17 cellular contexts compared by ENCODE assay signal in the genomic region with DNA sequence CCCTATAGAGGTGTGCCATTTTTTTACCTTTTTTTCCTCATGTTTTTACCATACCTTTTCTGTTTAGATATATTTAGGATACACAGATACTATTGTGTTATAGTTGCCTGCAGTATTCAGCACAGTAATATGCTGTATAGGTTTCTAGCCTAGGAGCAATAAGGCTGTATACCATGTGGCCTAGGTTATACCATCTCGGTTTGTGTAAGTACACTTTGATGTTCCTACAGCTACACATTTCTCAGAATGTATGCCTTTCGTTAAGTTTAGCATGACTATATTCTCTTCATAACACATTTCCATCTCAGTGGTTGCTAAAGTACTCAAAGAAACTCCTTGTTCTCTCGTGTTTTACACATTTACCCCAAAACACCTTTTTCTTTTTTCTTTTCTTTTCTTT. TPM values are rescaled to one million over a fixed set of nuclear protein-coding genes. Genes with fewer than 3 reads are reported as not detected.
DNase-seq lines count a peak whose midpoint lies in the region; ATAC-seq, FAIRE-seq and TF ChIP-seq lines count a peak whose summit lies in the region.
"Had no signal": no experiment of that assay in that cellular context is flagged by ENCODE, and none has a peak within 500 bp of the region (broad histone marks: within the 10 kb centered on the region; RNA-seq: fewer than 3 reads in every experiment).

No MANE protein-coding gene starts in this region.

- intact Hi-C loops in CD4-positive, alpha-beta T cell (cut with DNase I, micrococcal nuclease): no loop called here
- intact Hi-C loops in activated CD8-positive, alpha-beta T cell treated with anti-CD3 and anti-CD28 coated beads for 36 hours (cut with micrococcal nuclease): no loop called here
- intact Hi-C loops in GM12878 (cut with micrococcal nuclease; ENCODE audit: unreplicated experiment) (no loop called here), Right ventricle myocardium superior (cut with DNase I) (no loop called here)

- no peaks in the 10 kb centered on the region for H3K9me3 Mint-ChIP-seq in activated T-cell treated with anti-CD3 and anti-CD28 coated beads, Interleukin-2, amount 50 U/mL, for 24 hours
- H3K9me3 Mint-ChIP-seq in CD4-positive, alpha-beta T cell: no peaks in the 10 kb centered on the region
- H3K9me3 Mint-ChIP-seq in activated CD8-positive, alpha-beta T cell treated with anti-CD3 and anti-CD28 coated beads for 36 hours: no peaks in the 10 kb centered on the region
- no peaks in the 10 kb centered on the region for H3K9me3 Mint-ChIP-seq in endothelial cell (ENCODE audit: unreplicated experiment)
- H3K9me3 Mint-ChIP-seq: IgD-negative memory B cell had no signal

- peaks cover 72% of the 10 kb centered on the region for H3K36me3 Mint-ChIP-seq in activated T-cell treated with anti-CD3 and anti-CD28 coated beads, Interleukin-2, amount 50 U/mL, for 24 hours (ENCODE audit: low read depth)
- peaks cover 52% of the 10 kb centered on the region for H3K36me3 Mint-ChIP-seq in CD4-positive, alpha-beta T cell (ENCODE audit: low read depth)
- peaks cover 36% of the 10 kb centered on the region for H3K36me3 Mint-ChIP-seq in activated CD8-positive, alpha-beta T cell treated with anti-CD3 and anti-CD28 coated beads for 36 hours (ENCODE audit: low read depth)
- H3K36me3 Mint-ChIP-seq in endothelial cell (ENCODE audit: low read depth, unreplicated experiment): no peaks in the 10 kb centered on the region

- SMC1A ChIA-PET in GM12878 (lab: Charles Lee; ENCODE audit: uncharacterized antibody, unreplicated experiment): interaction anchor here (1.0 kb wide), 1 partner anchor 8 kb away, joined by 3 read pairs; no protein-coding TSS in a partner anchor

- H3K9ac ChIP-seq in GM12878 (ENCODE audit: control insufficient read depth, insufficient read depth, low read length): no peak overlapping the region

- H3K9me3 ChIP-seq in CD4-positive, alpha-beta T cell (ENCODE audit: control insufficient read depth, low read length): no peaks in the 10 kb centered on the region
- H3K9me3 ChIP-seq in GM12878 (replicated peaks; ENCODE audit: control insufficient read depth, insufficient read depth, low read length): no peaks in the 10 kb centered on the region; the same call in 2 of the 3 replicates
- no peaks in the 10 kb centered on the region for H3K9me3 ChIP-seq in BE2C
- H3K9me3 ChIP-seq: A549, HAP-1 had no signal

- CTCF ChIA-PET in CD4-positive, alpha-beta T cell (lab: Charles Lee): no interaction called here
- CTCF ChIA-PET in activated CD8-positive, alpha-beta T cell treated with anti-CD3 and anti-CD28 coated beads for 36 hours (lab: Charles Lee): interaction anchor here (0.6 to 3.7 kb wide), 4 partner anchors 10 to 162 kb away, joined by 3 to 10 read pairs (median 4); no protein-coding TSS in a partner anchor
- CTCF ChIA-PET in GM12878 (lab: Yijun Ruan, JAX): interaction anchor here (1.1 to 2.1 kb wide), 3 partner anchors 9 to 49 kb away, joined by 3 to 11 read pairs (median 3); no protein-coding TSS in a partner anchor

- TF ChIP-seq CTCF in CD4-positive, alpha-beta T cell (IDR thresholded peaks at IDR 0.05): no peak
- TF ChIP-seq CTCF in activated CD8-positive, alpha-beta T cell treated with anti-CD3 and anti-CD28 coated beads for 36 hours (IDR thresholded peaks at IDR 0.05): no peak
- TF ChIP-seq CTCF in GM12878 (IDR thresholded peaks at IDR 0.05 in 2 of 3, conservative IDR thresholded peaks at IDR 0.05 in 1 of 3; ENCODE audit: control insufficient read depth in 2 of 3, extremely low read depth in 1 of 3, insufficient read depth in 1 of 3, low read depth in 3 of 3, low read length in 3 of 3): no peak
- TF ChIP-seq CTCF in BE2C (IDR thresholded peaks at IDR 0.05; ENCODE audit: low read depth, low read length): no peak
- no peak for TF ChIP-seq CTCF in endothelial cell (IDR thresholded peaks at IDR 0.05; ENCODE audit: unreplicated experiment)

- H3K27ac ChIP-seq in CD4-positive, alpha-beta T cell (ENCODE audit: low read depth, low read length): no peak overlapping the region
- no peak overlapping the region for H3K27ac ChIP-seq in GM12878 (ENCODE audit: control insufficient read depth, insufficient read depth)
- H3K27ac ChIP-seq: A549 had no signal

- H4K20me1 ChIP-seq in GM12878 (ENCODE audit: control insufficient read depth, insufficient read depth): no peaks in the 10 kb centered on the region

- peak overlapping the region; percentile 86 for H3K27ac Mint-ChIP-seq in activated T-cell treated with anti-CD3 and anti-CD28 coated beads, Interleukin-2, amount 50 U/mL, for 24 hours
- H3K27ac Mint-ChIP-seq in CD4-positive, alpha-beta T cell: peak overlapping the region; percentile 69
- H3K27ac Mint-ChIP-seq in activated CD8-positive, alpha-beta T cell treated with anti-CD3 and anti-CD28 coated beads for 36 hours: peak overlapping the region; percentile 80
- no peak overlapping the region for H3K27ac Mint-ChIP-seq in endothelial cell (ENCODE audit: unreplicated experiment)

- RAD21 ChIA-PET in GM12878 (lab: Charles Lee; ENCODE audit: unreplicated experiment): interaction anchor here (1.5 kb wide), 1 partner anchor 21 kb away, joined by 3 read pairs; no protein-coding TSS in a partner anchor

- H3K4me3 Mint-ChIP-seq in activated T-cell treated with anti-CD3 and anti-CD28 coated beads, Interleukin-2, amount 50 U/mL, for 24 hours: no peak overlapping the region
- peak overlapping the region; percentile 54 for H3K4me3 Mint-ChIP-seq in CD4-positive, alpha-beta T cell
- no peak overlapping the region for H3K4me3 Mint-ChIP-seq in activated CD8-positive, alpha-beta T cell treated with anti-CD3 and anti-CD28 coated beads for 36 hours
- H3K4me3 Mint-ChIP-seq in endothelial cell (ENCODE audit: unreplicated experiment): no peak overlapping the region

- peaks cover 15% of the 10 kb centered on the region for H3K4me1 ChIP-seq in GM12878 (ENCODE audit: control insufficient read depth, insufficient read depth, low read length)
- H3K4me1 ChIP-seq in BE2C: no peaks in the 10 kb centered on the region
- H3K4me1 ChIP-seq: HAP-1 had no signal

- no peak overlapping the region for H3K4me2 ChIP-seq in GM12878 (ENCODE audit: control insufficient read depth, insufficient read depth)
- H3K4me2 ChIP-seq: A549 had no signal

- H3K27me3 ChIP-seq in CD4-positive, alpha-beta T cell (ENCODE audit: control insufficient read depth, insufficient read depth, low read length): no peaks in the 10 kb centered on the region
- H3K27me3 ChIP-seq in GM12878 (replicated peaks in 1 of 2; ENCODE audit: control insufficient read depth in 2 of 2, insufficient read depth in 2 of 2, low read length in 1 of 2) (no peaks in the 10 kb centered on the region), BE2C (no peaks in the 10 kb centered on the region)

- H3K4me3 ChIP-seq in GM12878 (no peak overlapping the region), BE2C (ENCODE audit: low read depth, low read length) (no peak overlapping the region)
- H3K4me3 ChIP-seq: A549, HAP-1 had no signal

- peaks cover 73% of the 10 kb centered on the region for H3K4me1 Mint-ChIP-seq in activated T-cell treated with anti-CD3 and anti-CD28 coated beads, Interleukin-2, amount 50 U/mL, for 24 hours (ENCODE audit: low read depth)
- H3K4me1 Mint-ChIP-seq in CD4-positive, alpha-beta T cell (ENCODE audit: low read depth): peaks cover 61% of the 10 kb centered on the region
- H3K4me1 Mint-ChIP-seq in activated CD8-positive, alpha-beta T cell treated with anti-CD3 and anti-CD28 coated beads for 36 hours (ENCODE audit: low read depth): peaks cover 62% of the 10 kb centered on the region
- peaks cover 4% of the 10 kb centered on the region for H3K4me1 Mint-ChIP-seq in endothelial cell (ENCODE audit: unreplicated experiment)

- no peak overlapping the region for H2AFZ ChIP-seq in GM12878 (ENCODE audit: control insufficient read depth, low read depth, low read length)

- no peak for FAIRE-seq in GM12878 (lab: Jason Lieb, UNC)
- FAIRE-seq: A549 had no signal

- BruUV-seq in GM12878 (replicated peaks; lab: Mats Ljungman, UMichigan): TSS peak; percentile 34

- POLR2A ChIA-PET in CD4-positive, alpha-beta T cell (lab: Charles Lee): interaction anchor here (0.9 to 2.0 kb wide), 2 partner anchors 18 to 24 kb away, joined by 3 to 5 read pairs; no protein-coding TSS in a partner anchor
- POLR2A ChIA-PET in activated CD8-positive, alpha-beta T cell treated with anti-CD3 and anti-CD28 coated beads for 36 hours (lab: Charles Lee): interaction anchor here (0.7 to 2.2 kb wide), 3 partner anchors 19 to 49 kb away, joined by 3 to 5 read pairs (median 3); a partner anchor contains a TSS
- POLR2A ChIA-PET in GM12878 (lab: Charles Lee): interaction anchor here (1.5 to 1.9 kb wide), 2 partner anchors 8 to 21 kb away, joined by 5 to 6 read pairs; no protein-coding TSS in a partner anchor

- in situ Hi-C loops in GM12878 (cut with MboI): no loop called here

- TF ChIP-seq RAD21 in GM12878 (IDR thresholded peaks at IDR 0.05; ENCODE audit: insufficient read depth, low read depth, low read length): no peak

- peaks cover 4 to 9% of the 10 kb centered on the region in 2 experiments; a peak in 3 of 4 replicates for H3K36me3 ChIP-seq in GM12878 (ENCODE audit: control insufficient read depth in 2 of 2, insufficient read depth in 2 of 2, low read length in 1 of 2)
- H3K36me3 ChIP-seq in BE2C: peaks cover 23% of the 10 kb centered on the region

- no peak for ATAC-seq in CD4-positive, alpha-beta T cell (ENCODE audit: poor library complexity)
- peak; percentile 94 for ATAC-seq in activated CD8-positive, alpha-beta T cell treated with anti-CD3 and anti-CD28 coated beads for 36 hours
- ATAC-seq in GM12878: no peak
- ATAC-seq in Right ventricle myocardium superior (ENCODE audit: poor library complexity): no peak
- ATAC-seq: A549 had no signal

- peaks cover 76% of the 10 kb centered on the region for H3K79me2 ChIP-seq in GM12878 (ENCODE audit: control insufficient read depth, insufficient read depth, low read length)

- TF ChIP-seq EP300 in GM12878 (IDR thresholded peaks at IDR 0.05; ENCODE audit: borderline replicate concordance in 1 of 2, control insufficient read depth in 1 of 2, low read depth in 2 of 2, low read length in 2 of 2): no peak

- H3K27me3 Mint-ChIP-seq in activated T-cell treated with anti-CD3 and anti-CD28 coated beads, Interleukin-2, amount 50 U/mL, for 24 hours: no peaks in the 10 kb centered on the region
- H3K27me3 Mint-ChIP-seq in CD4-positive, alpha-beta T cell: no peaks in the 10 kb centered on the region
- no peaks in the 10 kb centered on the region for H3K27me3 Mint-ChIP-seq in activated CD8-positive, alpha-beta T cell treated with anti-CD3 and anti-CD28 coated beads for 36 hours
- no peaks in the 10 kb centered on the region for H3K27me3 Mint-ChIP-seq in endothelial cell (ENCODE audit: unreplicated experiment)
- H3K27me3 Mint-ChIP-seq: IgD-negative memory B cell had no signal

- WGBS in GM12878 (ENCODE audit: insufficient coverage, insufficient replicate concordance, low lambda C conversion rate, missing lambda C conversion rate): 17% methylated on average over 3 of the region's 3 CpGs

- no peak for TF ChIP-seq POLR2A in GM12878 (IDR thresholded peaks at IDR 0.05; ENCODE audit: low read depth, low read length)

- DNase-seq in activated T-cell treated with anti-CD3 and anti-CD28 coated beads, Interleukin-2, amount 50 U/mL, for 24 hours: no peak
- DNase-seq in activated T-cell treated with anti-CD3 and anti-CD28 coated beads for 4 hours: no peak
- DNase-seq in CD4-positive, alpha-beta T cell: no peak
- DNase-seq in activated CD8-positive, alpha-beta T cell treated with anti-CD3 and anti-CD28 coated beads for 36 hours: no peak
- DNase-seq in GM12878 (ENCODE audit: low read depth, low spot score): no peak
- DNase-seq in BE2C: no peak
- no peak for DNase-seq in Right ventricle myocardium superior
- DNase-seq in endothelial cell (ENCODE audit: low spot score): no peak
- DNase-seq: Calu3, Kasumi-1, MM.1S, NCI-H1092 treated with DMSO at 0.1 percent for 48 hours, NCI-H2081 treated with DMSO at 0.1 percent for 48 hours, NCI-H510A treated with DMSO at 0.1 percent for 48 hours had no signal

RNA-seq across cellular contexts. Expression of a gene that starts 23.0 kb away (rescaled TPM):
- total RNA-seq in CD4-positive, alpha-beta T cell: 100 to 1,000 TPM; 164 to 174 TPM
- total RNA-seq in activated CD8-positive, alpha-beta T cell treated with anti-CD3 and anti-CD28 coated beads for 36 hours: 100 to 1,000 TPM; 239 to 253 TPM
- total RNA-seq in GM12878 (2013; cell fraction: nucleolus; rRNA removed): 91.1 and 104 TPM in 2 replicates
- total RNA-seq in GM12878 (2014; rRNA removed) (93.1 and 107 TPM in 2 replicates), GM12878 (2014; rRNA removed; fragmentation: Illumina TruSeq; extraction: Trizol) (134 and 136 TPM in 2 replicates), GM12878 (2021) (166 and 174 TPM in 2 replicates), Right ventricle myocardium superior (114 TPM), endothelial cell (ENCODE audit: unreplicated experiment) (214 TPM)
- polyA plus RNA-seq in GM12878 (2011; ENCODE audit: low read depth): 146 TPM
- polyA plus RNA-seq in GM12878 (2011; rRNA removed) (139 and 185 TPM in 2 replicates), GM12878 (2014; fragmentation: Illumina TruSeq; extraction: Trizol) (120 and 151 TPM in 2 replicates), GM12878 (2014; fragmentation: Nextera tagmentation; extraction: Ambion mirVana) (100 to 1,000 TPM in 1 of 2 experiments, 10 to 100 TPM in 1; 58.6 to 120 TPM), GM12878 (2014; rRNA removed) (79.2 and 99.2 TPM in 2 replicates), GM12878 (2016; fragmentation: Nextera tagmentation; extraction: Ambion mirVana) (100 to 1,000 TPM; 227 to 245 TPM)
- 40.9 and 52.0 TPM in 2 replicates for polyA plus RNA-seq in GM12878 (2011; cell fraction: cytosol; rRNA removed)
- 40.3 and 44.3 TPM in 2 replicates for polyA plus RNA-seq in GM12878 (2011; cell fraction: nucleus; rRNA removed)
- 193 and 217 TPM in 2 replicates for polyA plus RNA-seq in GM12878 (2012)
- polyA minus RNA-seq in GM12878 (2011; rRNA and poly(A)+ RNA removed): 52.8 and 83.5 TPM in 2 replicates
- 31.5 and 44.0 TPM in 2 replicates for polyA minus RNA-seq in GM12878 (2011; cell fraction: cytosol; rRNA and poly(A)+ RNA removed)
- polyA minus RNA-seq in GM12878 (2011; cell fraction: nucleus; rRNA and poly(A)+ RNA removed): 20.8 and 43.4 TPM in 2 replicates
- polyA plus RNA-seq in BE2C (2012; ENCODE audit: insufficient read depth, insufficient read length, low read depth): 104 TPM
